8 cellular contexts compared by ENCODE assay signal in the genomic region with DNA sequence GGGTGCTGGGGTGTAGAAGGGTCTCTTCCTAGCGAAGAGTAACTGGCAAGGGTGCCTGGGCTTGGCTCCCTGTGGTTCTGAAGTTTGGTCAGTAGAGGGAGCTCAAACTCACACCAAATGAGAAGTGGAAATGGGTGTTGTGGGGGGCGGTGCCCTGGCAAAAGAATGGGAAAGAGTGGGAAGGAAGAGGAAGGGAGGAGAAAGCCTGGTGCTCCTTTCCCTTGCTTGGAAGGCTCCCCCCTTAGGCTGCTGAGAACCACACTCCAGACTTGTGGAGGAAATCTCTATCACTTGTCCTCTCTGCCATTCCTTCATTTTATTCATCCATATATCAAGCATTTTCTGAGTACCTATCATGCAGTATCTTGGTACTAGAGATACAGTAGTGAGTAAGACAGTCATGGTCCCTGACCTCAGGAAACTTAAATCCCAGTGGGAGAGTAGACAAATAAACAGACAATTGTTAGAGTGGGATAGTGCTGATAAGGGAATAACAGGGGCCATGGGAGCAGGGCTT. TPM values are rescaled to one million over a fixed set of nuclear protein-coding genes. Genes with fewer than 3 reads are reported as not detected.
DNase-seq lines count a peak whose midpoint lies in the region; ATAC-seq and TF ChIP-seq lines count a peak whose summit lies in the region.

No MANE protein-coding gene starts in this region.

- H3K27me3 ChIP-seq in MM.1S (replicated peaks; ENCODE audit: insufficient read depth, low read length) (no peaks in the 10 kb centered on the region), breast epithelium (no peaks in the 10 kb centered on the region), skeletal muscle tissue (ENCODE audit: control insufficient read depth in 3 of 3, insufficient read depth in 3 of 3, low read length in 3 of 3) (no peaks in the 10 kb centered on the region)

- H3K4me3 ChIP-seq in MM.1S (ENCODE audit: low read length), result no peak overlapping the region
- H3K4me3 ChIP-seq in breast epithelium, result no peak overlapping the region
- peak overlapping the region in 2 of 3 donors; percentile 5 to 41 for H3K4me3 ChIP-seq in skeletal muscle tissue (ENCODE audit: low read length in 3 of 3)

- no peak for ATAC-seq in HG03520 (IDR thresholded peaks at IDR 0.05; ENCODE audit: unreplicated experiment)

- DNase-seq in MM.1S (peak; percentile 48), SW480 (ENCODE audit: low spot score) (peak; percentile 77), breast epithelium (ENCODE audit: low spot score in 2 of 2) (peak in 1 of 2 donors; percentile 35), iPS-NIHi7 (ENCODE audit: extremely low spot score) (peak; percentile 89)

- H3K27ac ChIP-seq in 22Rv1, result no peak overlapping the region
- no peak overlapping the region for H3K27ac ChIP-seq in MM.1S (ENCODE audit: low read length)
- peak overlapping the region in 1 of 2 donors; percentile 19 for H3K27ac ChIP-seq in breast epithelium
- no peak overlapping the region for H3K27ac ChIP-seq in skeletal muscle tissue (ENCODE audit: low read depth, low read length)

- peaks cover 5% of the 10 kb centered on the region; the same call in 1 of the 2 replicates for H3F3A ChIP-seq in MM.1S (ENCODE audit: insufficient read depth, low read length)

- no peaks in the 10 kb centered on the region for H3K9me2 ChIP-seq in MM.1S (replicated peaks; ENCODE audit: insufficient read depth, low read length)

- no peak overlapping the region for H3K4me2 ChIP-seq in MM.1S (ENCODE audit: low read depth, low read length)

- no peaks in the 10 kb centered on the region for H3K36me3 ChIP-seq in MM.1S (replicated peaks; ENCODE audit: insufficient read depth, low read length)
- no peaks in the 10 kb centered on the region for H3K36me3 ChIP-seq in breast epithelium
- H3K36me3 ChIP-seq in skeletal muscle tissue (ENCODE audit: control insufficient read depth in 3 of 3, insufficient read depth in 3 of 3, low read length in 3 of 3), result no peaks in the 10 kb centered on the region

- H2AFZ ChIP-seq in MM.1S (ENCODE audit: low read length), result no peak overlapping the region

- TF ChIP-seq POLR2A in breast epithelium (IDR thresholded peaks at IDR 0.05), result no peak

- TF ChIP-seq CTCF in 22Rv1 (IDR thresholded peaks at IDR 0.05) (peak; percentile 93), GM12872 (IDR thresholded peaks at IDR 0.05; ENCODE audit: insufficient read depth, low read depth, low read length) (peak; percentile 89), MM.1S (IDR thresholded peaks at IDR 0.05; ENCODE audit: low read length) (peak; percentile 80), breast epithelium (IDR thresholded peaks at IDR 0.05) (peak; percentile 69 to 79 (median 69))

- no peak overlapping the region for H3K9ac ChIP-seq in MM.1S (ENCODE audit: low read length)
- peak overlapping the region in 2 of 3 donors; percentile 33 to 72 for H3K9ac ChIP-seq in skeletal muscle tissue (ENCODE audit: low read depth in 1 of 3, low read length in 3 of 3)

- H3K4me1 ChIP-seq in MM.1S (ENCODE audit: low read length) (no peaks in the 10 kb centered on the region), breast epithelium (no peaks in the 10 kb centered on the region), skeletal muscle tissue (ENCODE audit: control insufficient read depth in 3 of 3, insufficient read depth in 3 of 3, low read length in 3 of 3) (peaks cover 6 to 8% (median 7%) of the 10 kb centered on the region in 3 donors)

- H3K9me3 ChIP-seq in MM.1S (replicated peaks; ENCODE audit: insufficient read depth, low read length) (no peaks in the 10 kb centered on the region), breast epithelium (no peaks in the 10 kb centered on the region), skeletal muscle tissue (ENCODE audit: control insufficient read depth in 3 of 3, low read length in 3 of 3) (no peaks in the 10 kb centered on the region)

- H3K79me2 ChIP-seq in MM.1S (ENCODE audit: low read length), result no peaks in the 10 kb centered on the region

- intact Hi-C loops in breast epithelium (cut with DNase I; ENCODE audit: low total_unique reads), result no loop called here

- no peaks in the 10 kb centered on the region for H4K20me1 ChIP-seq in MM.1S (ENCODE audit: insufficient read depth, low read length)

RNA-seq across cellular contexts. Expression of a gene that starts 13.0 kb away (rescaled TPM):
- total RNA-seq in breast epithelium (not detected), skeletal muscle tissue (not detected)

RNA-seq across cellular contexts. Expression of a gene that starts 26.6 kb away (rescaled TPM):
- 10 to 100 TPM in 2 of 3 donors, 1 to 10 TPM in 1; 4.3 to 22.9 (median 13.5) TPM for total RNA-seq in breast epithelium
- total RNA-seq in skeletal muscle tissue, result 11.0 TPM

RNA-seq across cellular contexts. Expression of a gene that starts 28.6 kb away (rescaled TPM):
- total RNA-seq in breast epithelium (100 to 1,000 TPM; 133 to 196 (median 158) TPM), skeletal muscle tissue (85.1 TPM)

Comparison
In these comparisons a context has a peak if more than half of its experiments do, and no peak if none do; other contexts are left out.
1. H3K4me3 ChIP-seq: peak in skeletal muscle tissue (2 of 3); none in MM.1S (single experiment) and breast epithelium (0 of 3).
2. Peak in every context shown above with its lines, with median percentiles within 50 percentile points of each other: CTCF ChIP-seq.